Comparison of ENCODE assay signal across 10 cellular contexts in the genomic region with DNA sequence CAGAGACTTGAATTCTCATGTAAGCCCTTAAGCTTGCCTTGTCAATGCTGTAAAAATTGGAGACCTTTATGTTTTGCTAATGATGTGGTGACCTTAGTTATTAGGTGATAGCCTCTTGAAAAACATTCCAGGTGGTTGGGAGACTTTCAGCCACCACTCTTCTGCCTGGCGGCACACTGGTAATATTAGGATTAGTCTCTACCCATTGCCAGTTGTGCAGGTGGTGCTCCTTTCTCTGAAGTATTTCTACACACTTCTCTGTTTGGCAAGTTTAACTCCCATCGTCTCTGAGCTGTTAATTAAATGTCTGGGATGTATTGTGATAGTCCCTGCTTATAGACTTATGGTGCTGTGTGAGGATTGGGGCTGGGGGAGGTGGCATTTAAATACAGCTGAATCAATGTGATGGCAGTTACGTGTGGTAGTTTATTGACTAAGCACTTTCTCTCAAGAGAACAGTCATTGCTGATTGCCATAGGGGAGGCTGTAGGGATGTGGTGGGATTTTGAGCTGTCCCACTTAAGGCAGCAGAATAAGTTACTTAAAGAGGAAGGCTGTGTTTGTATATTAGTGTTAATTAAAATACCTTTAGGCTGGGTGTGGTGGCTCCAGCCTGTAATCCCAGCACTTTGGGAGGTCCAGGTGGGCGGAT. TPM values are rescaled to one million over a fixed set of nuclear protein-coding genes. Genes with fewer than 3 reads are reported as not detected.
DNase-seq lines count a peak whose midpoint lies in the region; ATAC-seq and TF ChIP-seq lines count a peak whose summit lies in the region.
"Had no signal": no experiment of that assay in that cellular context is flagged by ENCODE, and none has a peak within 500 bp of the region (broad histone marks: within the 10 kb centered on the region; RNA-seq: fewer than 3 reads in every experiment).

No MANE protein-coding gene starts in this region.

- TF ChIP-seq POLR2A in prostate gland (IDR thresholded peaks at IDR 0.05): no peak
- no peak for TF ChIP-seq POLR2A in erythroblast (IDR thresholded peaks at IDR 0.05; ENCODE audit: low read length)

- peaks cover 96% of the 10 kb centered on the region for H3K79me2 ChIP-seq in PC-9 (ENCODE audit: low read depth)

- peaks cover 17% of the 10 kb centered on the region for H3K4me1 Mint-ChIP-seq in Caco-2 (ENCODE audit: low read depth, unreplicated experiment)

- no peaks in the 10 kb centered on the region for H3K9me2 ChIP-seq in PC-9 (ENCODE audit: insufficient read depth)

- intact Hi-C loops in Caco-2 (cut with micrococcal nuclease; ENCODE audit: unreplicated experiment) (loop anchor here (10.0 kb wide), 1 partner anchor 49 kb away; no protein-coding TSS in a partner anchor), PC-9 (cut with micrococcal nuclease; ENCODE audit: unreplicated experiment) (no loop called here), prostate gland (cut with DNase I) (no loop called here)

- peak overlapping the region; percentile 69 for H3K4me2 ChIP-seq in PC-9

- H3K4me3 ChIP-seq in Caco-2 (ENCODE audit: low read depth, low read length): no peak overlapping the region
- H3K4me3 ChIP-seq in PC-9: peak overlapping the region; percentile 17; the same call in 1 of the 2 replicates
- peak overlapping the region; percentile 13 for H3K4me3 ChIP-seq in epithelial cell of esophagus (ENCODE audit: low read length)
- H3K4me3 ChIP-seq in prostate gland: no peak overlapping the region

- no peak for ATAC-seq in GM19023 (IDR thresholded peaks at IDR 0.05; ENCODE audit: unreplicated experiment)

- CTCF ChIA-PET in Caco-2 (lab: Charles Lee): interaction anchor here (0.6 to 0.8 kb wide), 2 partner anchors 10 to 25 kb away, joined by 3 to 7 read pairs; no protein-coding TSS in a partner anchor
- CTCF ChIA-PET in PC-9 (lab: Charles Lee): no interaction called here

- WGBS in prostate gland: 65% methylated on average over 4 of the region's 4 CpGs

- no peaks in the 10 kb centered on the region for H3K27me3 ChIP-seq in Caco-2 (replicated peaks; ENCODE audit: control insufficient read depth, insufficient read depth, low read length)
- H3K27me3 ChIP-seq in PC-9 (ENCODE audit: insufficient read depth, low read depth): no peaks in the 10 kb centered on the region
- H3K27me3 ChIP-seq in prostate gland (replicated peaks; ENCODE audit: insufficient read depth): no peaks in the 10 kb centered on the region

- TF ChIP-seq CTCF in Caco-2 (IDR thresholded peaks at IDR 0.05; ENCODE audit: insufficient read depth in 1 of 2, low read depth in 1 of 2, low read length in 1 of 2, severe bottlenecking in 1 of 2, unreplicated experiment in 1 of 2) (no peak), PC-9 (conservative IDR thresholded peaks at IDR 0.05) (no peak), epithelial cell of esophagus (IDR thresholded peaks at IDR 0.05; ENCODE audit: insufficient read depth, low read depth, low read length, missing control alignments) (no peak), prostate gland (IDR thresholded peaks at IDR 0.05) (no peak)

- POLR2A ChIA-PET in Caco-2 (lab: Charles Lee) (no interaction called here), PC-9 (lab: Charles Lee; ENCODE audit: unreplicated experiment) (interaction anchor here (0.6 kb wide), 1 partner anchor 960 kb away, joined by 16 read pairs; no protein-coding TSS in a partner anchor)

- peaks cover 79% of the 10 kb centered on the region for H3F3A ChIP-seq in PC-9 (ENCODE audit: insufficient read depth, low read depth)

- no peak for DNase-seq in Caco-2
- peak in 1 of 2 experiments; percentile 46 for DNase-seq in PC-9
- DNase-seq in epithelial cell of esophagus (ENCODE audit: low read depth): no peak
- DNase-seq in prostate gland (ENCODE audit: low spot score): no peak
- DNase-seq in erythroblast (lab: John Stamatoyannopoulos, UW): no peak
- no peak for DNase-seq in SKM-1 treated with dmso at 0.1 percent for 144 hours (lab: John Stamatoyannopoulos, UW; ENCODE audit: unreplicated experiment)
- no peak for DNase-seq in islet precursor cell
- DNase-seq: Karpas-422 had no signal

- H3K9me3 ChIP-seq in Caco-2 (no peaks in the 10 kb centered on the region), PC-9 (ENCODE audit: insufficient read depth, low read depth) (no peaks in the 10 kb centered on the region), prostate gland (no peaks in the 10 kb centered on the region)

- H3K27ac Mint-ChIP-seq in Caco-2 (ENCODE audit: unreplicated experiment): peak overlapping the region; percentile 81
- H3K27ac Mint-ChIP-seq: T-helper 1 cell treated with Interleukin-12 subunit alpha and Interleukin-12 subunit beta and Interleukin-4 antibody, amounts not matched to agents 30 μg/mL and 1 μg/mL, for 36 hours had no signal

- H3K27me3 Mint-ChIP-seq in Caco-2 (ENCODE audit: insufficient read depth, unreplicated experiment): no peaks in the 10 kb centered on the region

- BruUV-seq in Caco-2 (replicated peaks; lab: Mats Ljungman, UMichigan) (no TSS peak), PC-9 (replicated peaks; lab: Mats Ljungman, UMichigan) (no TSS peak)

- H2AFZ ChIP-seq in PC-9: no peak overlapping the region

- H3K36me3 ChIP-seq in Caco-2 (ENCODE audit: control insufficient read depth, insufficient read depth, low read length) (peaks cover 2% of the 10 kb centered on the region), PC-9 (ENCODE audit: low read depth) (peaks cover 28% of the 10 kb centered on the region), prostate gland (no peaks in the 10 kb centered on the region)

- H3K4me1 ChIP-seq in Caco-2: peaks cover 35% of the 10 kb centered on the region
- peaks cover 92% of the 10 kb centered on the region for H3K4me1 ChIP-seq in PC-9 (replicated peaks; ENCODE audit: insufficient read depth)
- H3K4me1 ChIP-seq in prostate gland (replicated peaks): peaks cover 14% of the 10 kb centered on the region

- peaks cover 35% of the 10 kb centered on the region for H4K20me1 ChIP-seq in PC-9 (ENCODE audit: insufficient read depth)

- H3K27ac ChIP-seq in PC-9 (peak overlapping the region; percentile 90), prostate gland (peak overlapping the region; percentile 28 to 60)

- peaks cover 62% of the 10 kb centered on the region for H3K36me3 Mint-ChIP-seq in Caco-2 (ENCODE audit: insufficient read depth, unreplicated experiment)

- H3K4me3 Mint-ChIP-seq in Caco-2 (ENCODE audit: unreplicated experiment): peak overlapping the region; percentile 36
- H3K4me3 Mint-ChIP-seq: T-helper 1 cell treated with Interleukin-12 subunit alpha and Interleukin-12 subunit beta and Interleukin-4 antibody, amounts not matched to agents 30 μg/mL and 1 μg/mL, for 36 hours had no signal

- no peaks in the 10 kb centered on the region for H3K9me3 Mint-ChIP-seq in Caco-2 (ENCODE audit: unreplicated experiment)
- H3K9me3 Mint-ChIP-seq: T-helper 1 cell treated with Interleukin-12 subunit alpha and Interleukin-12 subunit beta and Interleukin-4 antibody, amounts not matched to agents 30 μg/mL and 1 μg/mL, for 36 hours had no signal

RNA-seq across cellular contexts. Expression of gene RAC1, which starts 11.7 kb away (rescaled TPM):
- 307 and 319 TPM in 2 replicates for total RNA-seq in Caco-2 (2022)
- 480 and 482 TPM in 2 replicates for total RNA-seq in PC-9 (2021)
- total RNA-seq in prostate gland: 100 to 1,000 TPM; 175 to 180 TPM

RNA-seq across cellular contexts. Expression of gene FAM220A, which starts 37.3 kb away (rescaled TPM):
- total RNA-seq in Caco-2 (2022) (15.3 and 17.1 TPM in 2 replicates), PC-9 (2021) (19.0 and 19.2 TPM in 2 replicates), prostate gland (10 to 100 TPM; 15.0 to 26.6 TPM)

Comparison
In these comparisons a context has a peak if more than half of its experiments do, and no peak if none do; other contexts are left out.
1. H3K4me3 ChIP-seq: peak in PC-9 (single experiment) and epithelial cell of esophagus (single experiment); none in Caco-2 (single experiment) and prostate gland (0 of 2).